In genomic region chr3:65305836-65306235, GRCh38 we compare ENCODE assay signal across 1 cellular context.
TF ChIP-seq lines count a peak whose summit lies in the region.

No MANE protein-coding gene starts in this region.

TF ChIP-seq in neural cell, 6 proteins besides CTCF, POLR2A, EP300 and RAD21:
- TF ChIP-seq POLR2AphosphoS5 (IDR thresholded peaks at IDR 0.05), result peak; percentile 32
- no peak for TF ChIP-seq TAF1 (IDR thresholded peaks at IDR 0.05; ENCODE audit: low read depth)
